8 cellular contexts compared by ENCODE assay signal in genomic region chr6:31663961-31664789, GRCh38. TPM values are rescaled to one million over a fixed set of nuclear protein-coding genes. Genes with fewer than 3 reads are reported as not detected.
DNase-seq lines count a peak whose midpoint lies in the region; ATAC-seq, FAIRE-seq and TF ChIP-seq lines count a peak whose summit lies in the region.

No MANE protein-coding gene starts in this region.

- no peak overlapping the region for H3K4ac ChIP-seq in H1 (replicated peaks; ENCODE audit: insufficient read length, low read depth, low read length)

- H3K27ac Mint-ChIP-seq in natural killer cell treated with Interleukin-12 subunit alpha and Interleukin-12 subunit beta and Interleukin-15 and Interleukin-18, amount 100 ng/mL, for 72 hours, result peak overlapping the region; percentile 93 to 99

- H3K79me1 ChIP-seq in H1 (ENCODE audit: low read depth, low read length), result peaks cover 12% of the 10 kb centered on the region

- FAIRE-seq in H1 (lab: Jason Lieb, UNC), result no peak

- H3K9me3 ChIP-seq in SJCRH30 (replicated peaks), result no peaks in the 10 kb centered on the region
- H3K9me3 ChIP-seq in H1 (ENCODE audit: insufficient read depth in 2 of 2, low read depth in 1 of 2, low read length in 1 of 2), result no peaks in the 10 kb centered on the region

- H3K4me1 ChIP-seq in SJCRH30, result peaks cover 8% of the 10 kb centered on the region
- peaks cover 0 to 19% (median 5%) of the 10 kb centered on the region in 4 experiments; a peak in 5 of 7 replicates for H3K4me1 ChIP-seq in H1 (replicated peaks in 1 of 4; ENCODE audit: control insufficient read depth in 3 of 4, insufficient read depth in 4 of 4, low read length in 3 of 4)

- POLR2A ChIA-PET in H1 (lab: Charles Lee; ENCODE audit: partially characterized antibody), result interaction anchor here (0.6 to 25.5 kb wide), 51 partner anchors 9 to 1306 kb away, joined by 3 to 883 read pairs (median 4); partner anchors contain the start of genes ABHD16A, AIF1, APOM and ATP6V1G2

- WGBS in H1 (ENCODE audit: extremely low coverage in 1 of 2, insufficient coverage in 1 of 2, insufficient read length in 1 of 2, insufficient replicate concordance in 2 of 2, low coverage in 1 of 2, low lambda C conversion rate in 2 of 2, missing lambda C conversion rate in 1 of 2), 2 experiments, result 49% methylated on average over 17 of the region's 17 CpGs; no CpG with 5 or more reads in 1 of the 2 experiments

- H3K14ac ChIP-seq in H1 (ENCODE audit: insufficient read length), result no peak overlapping the region

- peaks cover 12% of the 10 kb centered on the region for H3K23me2 ChIP-seq in H1 (ENCODE audit: low read depth, low read length)

- H2BK20ac ChIP-seq in H1 (ENCODE audit: low read length), result no peak overlapping the region

- H3K56ac ChIP-seq in H1 (replicated peaks; ENCODE audit: insufficient read length, low read depth, low read length), result peak overlapping the region; percentile 37

- no peak overlapping the region for H2AFZ ChIP-seq in H1 (ENCODE audit: low read length)

- peak overlapping the region; percentile 91 for H2BK5ac ChIP-seq in H1 (ENCODE audit: low read depth, low read length)

- in situ Hi-C loops in GM13976 (cut with MboI; ENCODE audit: low sequenced_read_pairs, unreplicated experiment), result no loop called here

- H3K4me1 Mint-ChIP-seq in natural killer cell treated with Interleukin-12 subunit alpha and Interleukin-12 subunit beta and Interleukin-15 and Interleukin-18, amount 100 ng/mL, for 72 hours (ENCODE audit: low read depth in 2 of 2), result peaks cover 60% of the 10 kb centered on the region in 2 donors

- H3K27ac ChIP-seq in SJCRH30, result peak overlapping the region; percentile 96
- peak overlapping the region; percentile 97 for H3K27ac ChIP-seq in H1 (ENCODE audit: low read depth, low read length)

- H3K9me3 Mint-ChIP-seq in natural killer cell treated with Interleukin-12 subunit alpha and Interleukin-12 subunit beta and Interleukin-15 and Interleukin-18, amount 100 ng/mL, for 72 hours, result no peaks in the 10 kb centered on the region

- H3K9ac ChIP-seq in H1 (replicated peaks in 1 of 4; ENCODE audit: extremely low read depth in 1 of 4, low read depth in 3 of 4, low read length in 3 of 4), result peak overlapping the region; percentile 80 to 95 (median 90)

- H2BK12ac ChIP-seq in H1 (ENCODE audit: low read depth, low read length), result peak overlapping the region; percentile 10; the same call in 1 of the 2 replicates

- H2BK15ac ChIP-seq in H1 (ENCODE audit: low read length), result no peak overlapping the region; the same call in 1 of the 2 replicates

- H3K27me3 ChIP-seq in SJCRH30, result no peaks in the 10 kb centered on the region
- H3K27me3 ChIP-seq in H1 (replicated peaks in 1 of 4; ENCODE audit: control insufficient read depth in 3 of 4, extremely low read depth in 1 of 4, insufficient read depth in 3 of 4, low read length in 3 of 4), result no peaks in the 10 kb centered on the region

- ATAC-seq in natural killer cell treated with Interleukin-12 subunit alpha and Interleukin-12 subunit beta and Interleukin-15 and Interleukin-18, amount 100 ng/mL, for 72 hours, result no peak
- no peak for ATAC-seq in HG03460 (IDR thresholded peaks at IDR 0.05; ENCODE audit: unreplicated experiment)

- peaks cover 0 to 52% of the 10 kb centered on the region in 2 experiments; a peak in 3 of 4 replicates for H3K79me2 ChIP-seq in H1 (ENCODE audit: control insufficient read depth in 1 of 2, insufficient read depth in 2 of 2, low read length in 2 of 2)

- H3K4me2 ChIP-seq in H1 (ENCODE audit: insufficient read depth in 1 of 2, low read depth in 2 of 2, low read length in 2 of 2), result peak overlapping the region; percentile 74 to 82

- H2BK120ac ChIP-seq in H1 (replicated peaks; ENCODE audit: low read depth, low read length), result no peak overlapping the region

- peak overlapping the region; percentile 43; the same call in 1 of the 2 replicates for H2AK5ac ChIP-seq in H1 (ENCODE audit: low read depth, low read length)

- H4K20me1 ChIP-seq in H1 (replicated peaks in 1 of 2; ENCODE audit: control insufficient read depth in 1 of 2, insufficient read depth in 2 of 2, low read length in 2 of 2), result peaks cover 7 to 9% of the 10 kb centered on the region in 2 experiments

- TF ChIP-seq CTCF in H1 (IDR thresholded peaks at IDR 0.05; ENCODE audit: control extremely low read depth in 1 of 3, insufficient read depth in 1 of 3, low read depth in 1 of 3, low read length in 3 of 3) (0 out of 4 replicates have a peak, but pooled peaks of 1 of the 3 experiments have one; percentile 2), GM13976 (IDR thresholded peaks at IDR 0.05; ENCODE audit: borderline replicate concordance, control extremely low read depth, extremely low read depth, insufficient read depth, missing control alignments) (no peak)

- no peak for TF ChIP-seq RAD21 in H1 (IDR thresholded peaks at IDR 0.05 in 1 of 2, conservative IDR thresholded peaks at IDR 0.05 in 1 of 2; ENCODE audit: low read depth in 2 of 2, low read length in 2 of 2)

- no peak overlapping the region for H4K5ac ChIP-seq in H1 (ENCODE audit: insufficient read length, low read depth, low read length)

- peaks cover 31% of the 10 kb centered on the region for H3K36me3 ChIP-seq in SJCRH30
- H3K36me3 ChIP-seq in H1 (ENCODE audit: control insufficient read depth in 2 of 4, insufficient read depth in 4 of 4, low read length in 3 of 4), result peaks cover 22 to 38% (median 28%) of the 10 kb centered on the region in 4 experiments

- no peak for TF ChIP-seq EP300 in H1 (IDR thresholded peaks at IDR 0.05; ENCODE audit: borderline replicate concordance in 1 of 2, low read depth in 2 of 2, low read length in 2 of 2)

- H3K4me3 Mint-ChIP-seq in natural killer cell treated with Interleukin-12 subunit alpha and Interleukin-12 subunit beta and Interleukin-15 and Interleukin-18, amount 100 ng/mL, for 72 hours, result peak overlapping the region; percentile 97

- no peaks in the 10 kb centered on the region for H3K27me3 Mint-ChIP-seq in natural killer cell treated with Interleukin-12 subunit alpha and Interleukin-12 subunit beta and Interleukin-15 and Interleukin-18, amount 100 ng/mL, for 72 hours

- DNase-seq in activated effector memory CD4-positive, alpha-beta T cell treated with anti-CD3 and anti-CD28 coated beads, Interleukin-2, amount 50 U/mL, for 16 hours, result peak; percentile 68
- DNase-seq in activated effector memory CD4-positive, alpha-beta T cell treated with Interleukin-2 at 50 U/mL for 16 hours, result no peak
- DNase-seq in SJCRH30 (peak; percentile 37 to 52), H1 (ENCODE audit: low read depth in 1 of 2, low spot score in 2 of 2) (no peak), KG1 (lab: John Stamatoyannopoulos, UW) (no peak), GM13976 (ENCODE audit: low spot score) (no peak)
- no peak for DNase-seq in natural killer cell treated with Interleukin-12 subunit alpha and Interleukin-12 subunit beta and Interleukin-15 and Interleukin-18, amount 100 ng/mL, for 72 hours (ENCODE audit: low spot score)

- peak overlapping the region; percentile 6 for H4K91ac ChIP-seq in H1 (replicated peaks; ENCODE audit: insufficient read length, low read length)

- peaks cover 30% of the 10 kb centered on the region for H3K36me3 Mint-ChIP-seq in natural killer cell treated with Interleukin-12 subunit alpha and Interleukin-12 subunit beta and Interleukin-15 and Interleukin-18, amount 100 ng/mL, for 72 hours

- H3K23ac ChIP-seq in H1 (ENCODE audit: insufficient read length), result no peak overlapping the region

- CTCF ChIA-PET in H1 (lab: Charles Lee; ENCODE audit: partially characterized antibody), result interaction anchor here (0.6 to 3.8 kb wide), 20 partner anchors 9 to 288 kb away, joined by 3 to 38 read pairs (median 4); partner anchors contain the start of genes APOM, BAG6, LSM2 and TNF

- H3K18ac ChIP-seq in H1 (ENCODE audit: extremely low read depth, low read length), result peak overlapping the region; percentile 98

- 0 out of 2 replicates have a peak overlapping the region, but pooled peaks have one; percentile 42 for H4K8ac ChIP-seq in H1 (ENCODE audit: extremely low read depth, insufficient read depth, low read length)

- H3K4me3 ChIP-seq in SJCRH30, result peak overlapping the region; percentile 86
- peak overlapping the region; percentile 88 to 94 (median 90) for H3K4me3 ChIP-seq in H1 (ENCODE audit: extremely low read depth in 1 of 4, insufficient read depth in 2 of 4, low read depth in 3 of 4, low read length in 4 of 4)

- no peak for TF ChIP-seq POLR2A in H1 (IDR thresholded peaks at IDR 0.05; ENCODE audit: control extremely low read depth in 1 of 2, low read depth in 2 of 2, low read length in 2 of 2)

RNA-seq across cellular contexts. Expression of gene GPANK1, which starts 0.6 kb away (rescaled TPM):
- 19.5 and 23.6 TPM in 2 replicates for total RNA-seq in SJCRH30 (2014; rRNA removed; shearing (Covaris generic))
- total RNA-seq in H1 (2021; fragmentation: NEBNext Ultra II Directional; extraction: Animal tissue kit (Norgen Biotek cat#: 25700)), result 24.5 and 26.9 TPM in 2 replicates
- 30.2 and 33.2 TPM in 2 replicates for polyA plus RNA-seq in H1 (2011; rRNA removed)
- 35.8 TPM for polyA plus RNA-seq in H1 (2011; cell fraction: cytosol; rRNA removed)
- 26.0 TPM for polyA plus RNA-seq in H1 (2011; cell fraction: nucleus; rRNA removed)
- 27.0 to 31.7 TPM (median 30.2 TPM) in 4 replicates for polyA plus RNA-seq in H1 (2012, experiment 1 of 2)
- polyA plus RNA-seq in H1 (2012, experiment 2 of 2), result 37.9 TPM
- 38.6 TPM for polyA plus RNA-seq in H1 (2013, experiment 1 of 2)
- polyA plus RNA-seq in H1 (2013, experiment 2 of 2), result 39.3 TPM
- polyA minus RNA-seq in H1 (2011; rRNA and poly(A)+ RNA removed), result 11.8 and 13.0 TPM in 2 replicates
- polyA minus RNA-seq in H1 (2011; cell fraction: cytosol; rRNA and poly(A)+ RNA removed), result 12.6 TPM
- 20.1 TPM for polyA minus RNA-seq in H1 (2011; cell fraction: nucleus; rRNA and poly(A)+ RNA removed)
- 10 to 100 TPM; 34.5 to 40.9 TPM for total RNA-seq in natural killer cell treated with Interleukin-12 subunit alpha and Interleukin-12 subunit beta and Interleukin-15 and Interleukin-18, amount 100 ng/mL, for 72 hours

RNA-seq across cellular contexts. Expression of gene CSNK2B, which starts 1.7 kb away (rescaled TPM):
- total RNA-seq in SJCRH30 (2014; rRNA removed; shearing (Covaris generic)), result 197 and 208 TPM in 2 replicates
- 192 and 208 TPM in 2 replicates for total RNA-seq in H1 (2021; fragmentation: NEBNext Ultra II Directional; extraction: Animal tissue kit (Norgen Biotek cat#: 25700))
- polyA plus RNA-seq in H1 (2011; rRNA removed), result 147 and 169 TPM in 2 replicates
- 96.0 TPM for polyA plus RNA-seq in H1 (2011; cell fraction: cytosol; rRNA removed)
- polyA plus RNA-seq in H1 (2011; cell fraction: nucleus; rRNA removed), result 148 TPM
- polyA plus RNA-seq in H1 (2012, experiment 1 of 2), result 251 to 320 TPM (median 301 TPM) in 4 replicates
- polyA plus RNA-seq in H1 (2012, experiment 2 of 2), result 316 TPM
- 228 TPM for polyA plus RNA-seq in H1 (2013, experiment 1 of 2)
- 232 TPM for polyA plus RNA-seq in H1 (2013, experiment 2 of 2)
- polyA minus RNA-seq in H1 (2011; rRNA and poly(A)+ RNA removed), result 114 and 130 TPM in 2 replicates
- 56.7 TPM for polyA minus RNA-seq in H1 (2011; cell fraction: cytosol; rRNA and poly(A)+ RNA removed)
- polyA minus RNA-seq in H1 (2011; cell fraction: nucleus; rRNA and poly(A)+ RNA removed), result 46.4 TPM
- total RNA-seq in natural killer cell treated with Interleukin-12 subunit alpha and Interleukin-12 subunit beta and Interleukin-15 and Interleukin-18, amount 100 ng/mL, for 72 hours, result 100 to 1,000 TPM; 205 to 247 TPM

RNA-seq across cellular contexts. Expression of gene C6orf47, which starts 3.6 kb away (rescaled TPM):
- total RNA-seq in SJCRH30 (2014; rRNA removed; shearing (Covaris generic)), result 17.6 and 19.0 TPM in 2 replicates
- 14.6 and 15.6 TPM in 2 replicates for total RNA-seq in H1 (2021; fragmentation: NEBNext Ultra II Directional; extraction: Animal tissue kit (Norgen Biotek cat#: 25700))
- polyA plus RNA-seq in H1 (2011; rRNA removed), result 4.7 and 7.2 TPM in 2 replicates
- polyA plus RNA-seq in H1 (2011; cell fraction: cytosol; rRNA removed), result 9.1 TPM
- polyA plus RNA-seq in H1 (2011; cell fraction: nucleus; rRNA removed), result 7.5 TPM
- 11.6 to 14.9 TPM (median 13.3 TPM) in 4 replicates for polyA plus RNA-seq in H1 (2012, experiment 1 of 2)
- 6.6 TPM for polyA plus RNA-seq in H1 (2012, experiment 2 of 2)
- 8.5 TPM for polyA plus RNA-seq in H1 (2013, experiment 1 of 2)
- polyA plus RNA-seq in H1 (2013, experiment 2 of 2), result 8.5 TPM
- 6.3 and 7.1 TPM in 2 replicates for polyA minus RNA-seq in H1 (2011; rRNA and poly(A)+ RNA removed)
- 5.7 TPM for polyA minus RNA-seq in H1 (2011; cell fraction: cytosol; rRNA and poly(A)+ RNA removed)
- 9.6 TPM for polyA minus RNA-seq in H1 (2011; cell fraction: nucleus; rRNA and poly(A)+ RNA removed)
- 10 to 100 TPM; 26.9 to 34.0 TPM for total RNA-seq in natural killer cell treated with Interleukin-12 subunit alpha and Interleukin-12 subunit beta and Interleukin-15 and Interleukin-18, amount 100 ng/mL, for 72 hours

RNA-seq across cellular contexts. Expression of gene LY6G5B, which starts 5.6 kb away (rescaled TPM):
- 3.2 and 7.0 TPM in 2 replicates for total RNA-seq in SJCRH30 (2014; rRNA removed; shearing (Covaris generic))
- 12.1 and 12.6 TPM in 2 replicates for total RNA-seq in H1 (2021; fragmentation: NEBNext Ultra II Directional; extraction: Animal tissue kit (Norgen Biotek cat#: 25700))
- polyA plus RNA-seq in H1 (2011; rRNA removed), result 9.5 and 10.6 TPM in 2 replicates
- polyA plus RNA-seq in H1 (2011; cell fraction: cytosol; rRNA removed), result 11.8 TPM
- 58.4 TPM for polyA plus RNA-seq in H1 (2011; cell fraction: nucleus; rRNA removed)
- polyA plus RNA-seq in H1 (2012, experiment 1 of 2), result 26.2 to 31.0 TPM (median 28.3 TPM) in 4 replicates
- 7.3 TPM for polyA plus RNA-seq in H1 (2012, experiment 2 of 2)
- 12.1 TPM for polyA plus RNA-seq in H1 (2013, experiment 1 of 2)
- 11.7 TPM for polyA plus RNA-seq in H1 (2013, experiment 2 of 2)
- polyA minus RNA-seq in H1 (2011; rRNA and poly(A)+ RNA removed), result 6.1 and 9.5 TPM in 2 replicates
- 4.4 TPM for polyA minus RNA-seq in H1 (2011; cell fraction: cytosol; rRNA and poly(A)+ RNA removed)
- polyA minus RNA-seq in H1 (2011; cell fraction: nucleus; rRNA and poly(A)+ RNA removed), result 7.0 TPM
- total RNA-seq in natural killer cell treated with Interleukin-12 subunit alpha and Interleukin-12 subunit beta and Interleukin-15 and Interleukin-18, amount 100 ng/mL, for 72 hours, result 10 to 100 TPM; 24.0 to 37.9 TPM

RNA-seq across cellular contexts. Expression of gene APOM, which starts 8.5 kb away (rescaled TPM):
- total RNA-seq in SJCRH30 (2014; rRNA removed; shearing (Covaris generic)), result 1.8 and 2.0 TPM in 2 replicates
- 3.4 and 3.8 TPM in 2 replicates for total RNA-seq in H1 (2021; fragmentation: NEBNext Ultra II Directional; extraction: Animal tissue kit (Norgen Biotek cat#: 25700))
- polyA plus RNA-seq in H1 (2011; rRNA removed), result 9.2 and 12.0 TPM in 2 replicates
- polyA plus RNA-seq in H1 (2011; cell fraction: cytosol; rRNA removed), result 9.2 TPM
- polyA plus RNA-seq in H1 (2011; cell fraction: nucleus; rRNA removed), result 9.6 TPM
- polyA plus RNA-seq in H1 (2012, experiment 1 of 2), result 3.4 to 6.3 TPM (median 5.9 TPM) in 4 replicates
- 8.1 TPM for polyA plus RNA-seq in H1 (2012, experiment 2 of 2)
- polyA plus RNA-seq in H1 (2013, experiment 1 of 2), result 5.3 TPM
- polyA plus RNA-seq in H1 (2013, experiment 2 of 2), result 5.8 TPM
- 2.5 and 3.5 TPM in 2 replicates for polyA minus RNA-seq in H1 (2011; rRNA and poly(A)+ RNA removed)
- polyA minus RNA-seq in H1 (2011; cell fraction: cytosol; rRNA and poly(A)+ RNA removed), result 1.8 TPM
- polyA minus RNA-seq in H1 (2011; cell fraction: nucleus; rRNA and poly(A)+ RNA removed), result 2.9 TPM
- total RNA-seq in natural killer cell treated with Interleukin-12 subunit alpha and Interleukin-12 subunit beta and Interleukin-15 and Interleukin-18, amount 100 ng/mL, for 72 hours, result 1 to 10 TPM in 1 of 2 donors, under 1 TPM in 1; 0.76 to 1.3 TPM

Comparison
In these comparisons a context has a peak if more than half of its experiments do, and no peak if none do; other contexts are left out.
1. DNase-seq: peak in activated effector memory CD4-positive, alpha-beta T cell treated with anti-CD3 and anti-CD28 coated beads, Interleukin-2, amount 50 U/mL, for 16 hours (single experiment) and SJCRH30 (2 of 2); none in activated effector memory CD4-positive, alpha-beta T cell treated with Interleukin-2 at 50 U/mL for 16 hours (single experiment), H1 (0 of 2), natural killer cell treated with Interleukin-12 subunit alpha and Interleukin-12 subunit beta and Interleukin-15 and Interleukin-18, amount 100 ng/mL, for 72 hours (single experiment), KG1 (single experiment) and GM13976 (single experiment).